30 cellular contexts compared by ENCODE assay signal in genomic region chr9:16782490-16782889, GRCh38.
"Had no signal": no experiment of that assay in that cellular context is flagged by ENCODE, and none has a peak within 500 bp of the region (broad histone marks: within the 10 kb centered on the region; RNA-seq: fewer than 3 reads in every experiment).

No MANE protein-coding gene starts in this region.

- H3K36me3 ChIP-seq: brain microvascular endothelial cell, esophagus squamous epithelium, heart right ventricle had no signal

- H3K4me1 Mint-ChIP-seq: activated CD4-positive, alpha-beta T cell treated with anti-CD3 and anti-CD28 coated beads, Interleukin-2, amount 10 ng/mL, durations not matched to agents 7 days and 5 days; activated T-helper 17 cell treated with anti-CD3 and anti-CD28 coated beads, Interleukin-2, amount 50 U/mL, for 72 hours; central memory CD8-positive, alpha-beta T cell had no signal

- H3K27me3 Mint-ChIP-seq: activated CD4-positive, alpha-beta T cell treated with anti-CD3 and anti-CD28 coated beads, Interleukin-2, amount 10 ng/mL, durations not matched to agents 7 days and 5 days; activated CD8-positive, alpha-beta T cell treated with anti-CD3 and anti-CD28 coated beads for 36 hours; activated T-helper 17 cell treated with anti-CD3 and anti-CD28 coated beads, Interleukin-2, amount 50 U/mL, for 72 hours; central memory CD8-positive, alpha-beta T cell; dendritic cell treated with granulocyte-macrophage colony-stimulating factor and Interleukin-4, amounts not matched to agents 40 ng/mL and 50 ng/mL, for 4 days; effector memory CD8-positive, alpha-beta T cell had no signal

- H3K27ac ChIP-seq: brain microvascular endothelial cell, coronary artery, epithelial cell of prostate, esophagus squamous epithelium, gastroesophageal sphincter, heart right ventricle had no signal

- H3K27ac Mint-ChIP-seq: activated CD4-positive, alpha-beta T cell treated with anti-CD3 and anti-CD28 coated beads, Interleukin-2, amount 10 ng/mL, durations not matched to agents 7 days and 5 days; activated CD8-positive, alpha-beta T cell treated with anti-CD3 and anti-CD28 coated beads for 36 hours; activated naive CD8-positive, alpha-beta T cell; activated T-helper 17 cell treated with anti-CD3 and anti-CD28 coated beads, Interleukin-2, amount 50 U/mL, for 72 hours; dendritic cell treated with granulocyte-macrophage colony-stimulating factor and Interleukin-4, amounts not matched to agents 40 ng/mL and 50 ng/mL, for 4 days; effector memory CD8-positive, alpha-beta T cell had no signal

- ATAC-seq: activated CD8-positive, alpha-beta T cell treated with anti-CD3 and anti-CD28 coated beads for 36 hours; activated T-cell treated with anti-CD3 and anti-CD28 coated beads, Interleukin-2, amount 50 U/mL, for 4 hours; activated T-helper 17 cell treated with anti-CD3 and anti-CD28 coated beads, Interleukin-2, amount 50 U/mL, for 72 hours; effector memory CD8-positive, alpha-beta T cell; gastroesophageal sphincter; heart right ventricle; WTC11 had no signal

- H3K9me3 Mint-ChIP-seq: activated CD8-positive, alpha-beta T cell treated with anti-CD3 and anti-CD28 coated beads for 36 hours; central memory CD8-positive, alpha-beta T cell; dendritic cell treated with granulocyte-macrophage colony-stimulating factor and Interleukin-4, amounts not matched to agents 40 ng/mL and 50 ng/mL, for 4 days; WTC11 had no signal

- FAIRE-seq: astrocyte, bronchial epithelial cell had no signal

- DNase-seq: activated CD4-positive, alpha-beta T cell treated with anti-CD3 and anti-CD28 coated beads for 1 hour; activated CD4-positive, alpha-beta T cell treated with anti-CD3 and anti-CD28 coated beads for 4 hours; activated CD4-positive, alpha-beta T cell treated with anti-CD3 and anti-CD28 coated beads, Interleukin-2, amount 10 ng/mL, durations not matched to agents 7 days and 5 days; activated CD4-positive, alpha-beta T cell treated with anti-CD3 and anti-CD28 coated beads, Interleukin-2, amount 50 U/mL, for 4 hours; activated CD8-positive, alpha-beta memory T cell treated with anti-CD3 and anti-CD28 coated beads for 24 hours; activated CD8-positive, alpha-beta T cell treated with anti-CD3 and anti-CD28 coated beads for 36 hours; activated effector memory CD4-positive, alpha-beta T cell treated with Interleukin-2 at 50 U/mL for 16 hours; activated gamma-delta T cell treated with Interleukin-2 at 50 U/mL for 16 hours; activated naive CD4-positive, alpha-beta T cell treated with anti-CD3 and anti-CD28 coated beads, Interleukin-2, amount 50 U/mL, for 16 hours; activated naive CD4-positive, alpha-beta T cell treated with Interleukin-2 at 50 U/mL for 16 hours; activated T-cell treated with anti-CD3 and anti-CD28 coated beads, Interleukin-2, amount 50 U/mL, for 4 hours; amniotic stem cell; anterior cingulate cortex; brain microvascular endothelial cell; effector CD4-positive, alpha-beta T cell; effector memory CD8-positive, alpha-beta T cell; esophagus squamous epithelium; foreskin melanocyte; heart right ventricle; T-helper 2 cell had no signal

- H3K9me3 ChIP-seq: esophagus squamous epithelium, gastroesophageal sphincter, heart right ventricle had no signal

- H3K4me1 ChIP-seq: esophagus squamous epithelium, heart right ventricle had no signal

- H3K27me3 ChIP-seq: brain microvascular endothelial cell, esophagus squamous epithelium, gastroesophageal sphincter, heart right ventricle had no signal

- H3K4me3 ChIP-seq: coronary artery, esophagus squamous epithelium, gastroesophageal sphincter, heart right ventricle had no signal

- H3K4me3 Mint-ChIP-seq: activated CD4-positive, alpha-beta T cell treated with anti-CD3 and anti-CD28 coated beads, Interleukin-2, amount 10 ng/mL, durations not matched to agents 7 days and 5 days; activated CD8-positive, alpha-beta T cell treated with anti-CD3 and anti-CD28 coated beads for 36 hours; activated naive CD8-positive, alpha-beta T cell; activated T-cell treated with anti-CD3 and anti-CD28 coated beads, Interleukin-2, amount 50 U/mL, for 4 hours; activated T-helper 17 cell treated with anti-CD3 and anti-CD28 coated beads, Interleukin-2, amount 50 U/mL, for 72 hours; central memory CD8-positive, alpha-beta T cell; dendritic cell treated with granulocyte-macrophage colony-stimulating factor and Interleukin-4, amounts not matched to agents 40 ng/mL and 50 ng/mL, for 4 days; effector memory CD8-positive, alpha-beta T cell; WTC11 had no signal

- H3K36me3 Mint-ChIP-seq: activated naive CD8-positive, alpha-beta T cell; WTC11 had no signal
